ENCODE assay signal across 12 cellular contexts in genomic region chr5:79562351-79563246, GRCh38. TPM values are rescaled to one million over a fixed set of nuclear protein-coding genes. Genes with fewer than 3 reads are reported as not detected.
DNase-seq lines count a peak whose midpoint lies in the region; ATAC-seq and TF ChIP-seq lines count a peak whose summit lies in the region.
"Had no signal": no experiment of that assay in that cellular context is flagged by ENCODE, and none has a peak within 500 bp of the region (broad histone marks: within the 10 kb centered on the region; RNA-seq: fewer than 3 reads in every experiment).

No MANE protein-coding gene starts in this region.

- H3K27me3 Mint-ChIP-seq in activated T-cell treated with anti-CD3 and anti-CD28 coated beads, Interleukin-2, amount 50 U/mL, for 24 hours: no peaks in the 10 kb centered on the region

- no peaks in the 10 kb centered on the region for H3K9me3 ChIP-seq in smooth muscle cell (replicated peaks; ENCODE audit: low read depth)

- peak overlapping the region; percentile 50 for H3K4me3 Mint-ChIP-seq in activated T-cell treated with anti-CD3 and anti-CD28 coated beads, Interleukin-2, amount 50 U/mL, for 24 hours
- H3K4me3 Mint-ChIP-seq: B cell, endodermal cell had no signal

- H3K4me1 ChIP-seq in smooth muscle cell (ENCODE audit: low read depth): peaks cover 25% of the 10 kb centered on the region

- no peaks in the 10 kb centered on the region for H3K36me3 ChIP-seq in smooth muscle cell (ENCODE audit: low read depth)

- no peak for ATAC-seq in HG03135 (IDR thresholded peaks at IDR 0.05; ENCODE audit: unreplicated experiment)
- no peak for ATAC-seq in HG03520 (IDR thresholded peaks at IDR 0.05; ENCODE audit: unreplicated experiment)

- CTCF ChIA-PET in RWPE1 (lab: Yijun Ruan, JAX): interaction anchor here (0.7 to 1.2 kb wide), 3 partner anchors 9 to 1264 kb away, joined by 3 to 6 read pairs (median 3); no protein-coding TSS in a partner anchor

- no peak overlapping the region for H2AFZ ChIP-seq in smooth muscle cell (ENCODE audit: low read depth)

- WGBS in smooth muscle cell (ENCODE audit: low lambda C conversion rate): 22% methylated on average over 3 of the region's 3 CpGs

- peaks cover 9% of the 10 kb centered on the region for H3K9me3 Mint-ChIP-seq in activated T-cell treated with anti-CD3 and anti-CD28 coated beads, Interleukin-2, amount 50 U/mL, for 24 hours
- H3K9me3 Mint-ChIP-seq: endodermal cell had no signal

- H3K4me1 Mint-ChIP-seq in activated T-cell treated with anti-CD3 and anti-CD28 coated beads, Interleukin-2, amount 50 U/mL, for 24 hours (ENCODE audit: low read depth): peaks cover 50% of the 10 kb centered on the region

- no peak for DNase-seq in activated T-cell treated with anti-CD3 and anti-CD28 coated beads, Interleukin-2, amount 50 U/mL, for 24 hours
- no peak for DNase-seq in activated T-cell treated with anti-CD3 and anti-CD28 coated beads, Interleukin-2, amount 50 U/mL, for 48 hours
- DNase-seq in RWPE1 (ENCODE audit: low spot score) (peak; percentile 37), epithelial cell of proximal tubule (ENCODE audit: low read depth) (peak; percentile 19), smooth muscle cell (lab: John Stamatoyannopoulos, UW; ENCODE audit: unreplicated experiment) (no peak), NOMO-1 treated with DMSO at 0.1 percent for 48 hours (lab: John Stamatoyannopoulos, UW; ENCODE audit: unreplicated experiment) (no peak)
- DNase-seq: activated effector memory CD4-positive, alpha-beta T cell treated with anti-CD3 and anti-CD28 coated beads, Interleukin-2, amount 50 U/mL, for 16 hours; endodermal cell; occipital lobe had no signal

- H3K27me3 ChIP-seq in smooth muscle cell (ENCODE audit: low read depth): peaks cover 4% of the 10 kb centered on the region

- H3K9ac ChIP-seq in smooth muscle cell (ENCODE audit: low read depth): no peak overlapping the region

- H3K27ac ChIP-seq in RWPE1 (no peak overlapping the region), smooth muscle cell (ENCODE audit: low read depth) (no peak overlapping the region)

- H3K4me2 ChIP-seq in smooth muscle cell: peak overlapping the region; percentile 3

- TF ChIP-seq CTCF in RWPE1 (conservative IDR thresholded peaks at IDR 0.05; ENCODE audit: low read depth): no peak
- TF ChIP-seq CTCF in epithelial cell of proximal tubule (conservative IDR thresholded peaks at IDR 0.05; ENCODE audit: low read depth, low read length): no peak
- no peak for TF ChIP-seq CTCF in smooth muscle cell (IDR thresholded peaks at IDR 0.05; ENCODE audit: borderline replicate concordance, insufficient read depth, poor library complexity, severe bottlenecking)

- peaks cover 10% of the 10 kb centered on the region for H3K36me3 Mint-ChIP-seq in activated T-cell treated with anti-CD3 and anti-CD28 coated beads, Interleukin-2, amount 50 U/mL, for 24 hours (ENCODE audit: low read depth)

- H3K79me2 ChIP-seq in smooth muscle cell (ENCODE audit: low read depth): no peaks in the 10 kb centered on the region

- no peaks in the 10 kb centered on the region for H3F3A ChIP-seq in smooth muscle cell (ENCODE audit: low read depth)

- H4K20me1 ChIP-seq in smooth muscle cell (ENCODE audit: low read depth): no peaks in the 10 kb centered on the region

- H3K4me3 ChIP-seq in epithelial cell of proximal tubule (ENCODE audit: low read depth, low read length) (no peak overlapping the region), smooth muscle cell (no peak overlapping the region)

- peak overlapping the region; percentile 100 for H3K27ac Mint-ChIP-seq in activated T-cell treated with anti-CD3 and anti-CD28 coated beads, Interleukin-2, amount 50 U/mL, for 24 hours
- H3K27ac Mint-ChIP-seq: B cell, endodermal cell had no signal

- POLR2A ChIA-PET in RWPE1 (lab: Yijun Ruan, JAX; ENCODE audit: low non-redundant PET): no interaction called here

RNA-seq across cellular contexts. Expression of gene HOMER1, which starts 48.7 kb away (rescaled TPM):
- total RNA-seq in epithelial cell of proximal tubule (4.3 and 5.4 TPM in 2 replicates), smooth muscle cell (12.7 and 14.9 TPM in 2 replicates)
- polyA plus RNA-seq in smooth muscle cell: 4.4 and 7.2 TPM in 2 replicates

RNA-seq across cellular contexts. Expression of gene TENT2, which starts 49.6 kb away (rescaled TPM):
- total RNA-seq in epithelial cell of proximal tubule: 26.1 and 26.3 TPM in 2 replicates
- total RNA-seq in smooth muscle cell: 47.2 and 68.5 TPM in 2 replicates
- polyA plus RNA-seq in smooth muscle cell: 18.9 and 22.4 TPM in 2 replicates

Comparison
In these comparisons a context has a peak if more than half of its experiments do, and no peak if none do; other contexts are left out.
1. DNase-seq: peak in RWPE1 (single experiment) and epithelial cell of proximal tubule (single experiment); none in activated T-cell treated with anti-CD3 and anti-CD28 coated beads, Interleukin-2, amount 50 U/mL, for 24 hours (single experiment), activated T-cell treated with anti-CD3 and anti-CD28 coated beads, Interleukin-2, amount 50 U/mL, for 48 hours (0 of 2), smooth muscle cell (single experiment) and NOMO-1 treated with DMSO at 0.1 percent for 48 hours (single experiment).